Comparison of ENCODE assay signal across 13 cellular contexts in the genomic region with DNA sequence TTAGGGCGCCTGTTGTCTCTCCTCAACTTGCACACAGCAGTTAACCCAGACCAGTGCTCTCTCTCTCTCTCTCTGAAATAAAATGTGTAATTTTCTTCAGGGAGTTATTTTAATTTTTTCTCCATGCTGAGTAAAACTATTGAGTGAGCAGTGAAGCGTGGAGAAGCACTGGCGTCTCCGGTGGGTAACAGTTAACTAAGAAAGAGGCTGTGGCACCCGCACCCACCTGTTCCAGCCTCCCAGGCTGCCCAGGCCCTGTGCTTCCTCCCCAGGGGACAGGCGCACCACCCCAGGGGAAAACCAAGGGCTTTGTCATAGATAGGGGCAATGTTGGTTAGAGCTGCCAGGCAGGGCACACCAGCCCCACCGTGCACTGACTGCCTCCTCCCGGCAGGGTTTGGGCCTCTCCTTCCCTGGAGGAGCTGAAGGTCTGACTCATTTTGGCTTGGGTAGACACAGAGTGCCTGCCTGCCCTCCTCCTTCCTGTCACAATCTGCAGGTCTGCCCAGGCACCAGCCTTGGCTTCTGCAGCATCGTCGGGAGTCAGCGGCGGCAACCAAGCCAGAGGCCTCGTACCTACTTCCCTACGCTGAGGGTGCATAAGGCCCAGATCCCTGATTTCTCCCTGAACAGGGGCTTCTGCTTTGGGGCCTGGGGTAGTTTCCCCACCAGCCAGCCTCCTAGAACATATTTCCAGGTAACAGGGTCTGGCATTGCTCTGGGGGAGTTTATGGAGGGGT. TPM values are rescaled to one million over a fixed set of nuclear protein-coding genes. Genes with fewer than 3 reads are reported as not detected.
DNase-seq lines count a peak whose midpoint lies in the region; ATAC-seq and TF ChIP-seq lines count a peak whose summit lies in the region.
"Had no signal": no experiment of that assay in that cellular context is flagged by ENCODE, and none has a peak within 500 bp of the region (broad histone marks: within the 10 kb centered on the region; RNA-seq: fewer than 3 reads in every experiment).

No MANE protein-coding gene starts in this region.

- no peaks in the 10 kb centered on the region for H3K27me3 ChIP-seq in thoracic aorta (replicated peaks; ENCODE audit: insufficient read depth)

- no peaks in the 10 kb centered on the region for H3K36me3 ChIP-seq in thoracic aorta

- no peak overlapping the region for H3K4me3 ChIP-seq in epithelial cell of esophagus (ENCODE audit: low read length)
- H3K4me3 ChIP-seq in thoracic aorta, result no peak overlapping the region

- H3K4me1 ChIP-seq in thoracic aorta (ENCODE audit: control insufficient read depth in 1 of 2, low read depth in 2 of 2), result peaks cover 0 to 11% of the 10 kb centered on the region in 2 donors

- no peaks in the 10 kb centered on the region for H3K9me3 ChIP-seq in thoracic aorta

- DNase-seq in activated CD4-positive, alpha-beta T cell treated with anti-CD3 and anti-CD28 coated beads for 36 hours, result no peak
- DNase-seq in activated CD4-positive, alpha-beta T cell treated with anti-CD3 and anti-CD28 coated beads, Interleukin-2, amount 50 U/mL, for 1 hour, result no peak
- DNase-seq in NCI-H1092 (lab: John Stamatoyannopoulos, UW), result peak; percentile 61
- DNase-seq in epithelial cell of esophagus (ENCODE audit: low read depth), result peak; percentile 60
- DNase-seq in thoracic aorta (ENCODE audit: low spot score), result no peak
- DNase-seq in superior temporal gyrus (ENCODE audit: extremely low spot score), result no peak
- no peak for DNase-seq in NOMO-1 treated with DMSO at 0.1 percent for 48 hours (lab: John Stamatoyannopoulos, UW; ENCODE audit: unreplicated experiment)
- DNase-seq in ecto neural progenitor cell (ENCODE audit: low spot score), result no peak
- DNase-seq: erythroblast; NCI-H1694 treated with DMSO at 0.1 percent for 48 hours; stimulated activated CD4-positive, alpha-beta T cell treated with anti-CD3 and anti-CD28 coated beads, Interleukin-2, amount 100 ng/mL, for 48 hours had no signal

- TF ChIP-seq CTCF in epithelial cell of esophagus (IDR thresholded peaks at IDR 0.05; ENCODE audit: insufficient read depth, low read depth, low read length, missing control alignments) (no peak), thoracic aorta (IDR thresholded peaks at IDR 0.05) (peak; percentile 9)

- POLR2A ChIA-PET in activated CD4-positive, alpha-beta T cell treated with anti-CD3 and anti-CD28 coated beads for 36 hours (lab: Charles Lee), result no interaction called here

- intact Hi-C loops in activated CD4-positive, alpha-beta T cell treated with anti-CD3 and anti-CD28 coated beads for 36 hours (cut with DNase I, micrococcal nuclease), result no loop called here

- H3K9me3 Mint-ChIP-seq in activated CD4-positive, alpha-beta T cell treated with anti-CD3 and anti-CD28 coated beads for 36 hours (ENCODE audit: low read depth), result peaks cover 3% of the 10 kb centered on the region
- H3K9me3 Mint-ChIP-seq: activated naive CD4-positive, alpha-beta T cell treated with anti-CD3 and anti-CD28 coated beads, Interleukin-2, amount 50 U/mL, for 24 hours had no signal

- H3K4me1 Mint-ChIP-seq in activated CD4-positive, alpha-beta T cell treated with anti-CD3 and anti-CD28 coated beads for 36 hours, result peaks cover 12% of the 10 kb centered on the region

- no peak overlapping the region for H3K27ac Mint-ChIP-seq in activated CD4-positive, alpha-beta T cell treated with anti-CD3 and anti-CD28 coated beads for 36 hours
- H3K27ac Mint-ChIP-seq: activated naive CD4-positive, alpha-beta T cell treated with anti-CD3 and anti-CD28 coated beads, Interleukin-2, amount 50 U/mL, for 24 hours had no signal

- H3K36me3 Mint-ChIP-seq in activated CD4-positive, alpha-beta T cell treated with anti-CD3 and anti-CD28 coated beads for 36 hours (ENCODE audit: low read depth), result no peaks in the 10 kb centered on the region
- H3K36me3 Mint-ChIP-seq: activated naive CD4-positive, alpha-beta T cell treated with anti-CD3 and anti-CD28 coated beads, Interleukin-2, amount 50 U/mL, for 24 hours had no signal

- H3K27me3 Mint-ChIP-seq in activated CD4-positive, alpha-beta T cell treated with anti-CD3 and anti-CD28 coated beads for 36 hours, result peaks cover 68% of the 10 kb centered on the region

- no peak overlapping the region for H3K27ac ChIP-seq in thoracic aorta
- H3K27ac ChIP-seq: C4-2B had no signal

- peak; percentile 52 for ATAC-seq in activated CD4-positive, alpha-beta T cell treated with anti-CD3 and anti-CD28 coated beads for 36 hours
- no peak for ATAC-seq in thoracic aorta (ENCODE audit: insufficient number of reproducible peaks, low FRiP score, low read depth)

- no peak overlapping the region for H3K4me3 Mint-ChIP-seq in activated CD4-positive, alpha-beta T cell treated with anti-CD3 and anti-CD28 coated beads for 36 hours
- H3K4me3 Mint-ChIP-seq: activated naive CD4-positive, alpha-beta T cell treated with anti-CD3 and anti-CD28 coated beads, Interleukin-2, amount 50 U/mL, for 24 hours had no signal

- CTCF ChIA-PET in activated CD4-positive, alpha-beta T cell treated with anti-CD3 and anti-CD28 coated beads for 36 hours (lab: Charles Lee), result no interaction called here

RNA-seq across cellular contexts. Expression of a gene that starts 3.9 kb away (rescaled TPM):
- not detected for total RNA-seq in activated CD4-positive, alpha-beta T cell treated with anti-CD3 and anti-CD28 coated beads for 36 hours
- 1 to 10 TPM in 1 of 2 donors, not detected in 1; 1.8 TPM for total RNA-seq in thoracic aorta

RNA-seq across cellular contexts. Expression of a gene that starts 8.6 kb away (rescaled TPM):
- not detected for total RNA-seq in activated CD4-positive, alpha-beta T cell treated with anti-CD3 and anti-CD28 coated beads for 36 hours
- not detected for total RNA-seq in thoracic aorta

RNA-seq across cellular contexts. Expression of a gene that starts 16.8 kb away (rescaled TPM):
- total RNA-seq in activated CD4-positive, alpha-beta T cell treated with anti-CD3 and anti-CD28 coated beads for 36 hours, result not detected
- 1 to 10 TPM in 1 of 2 donors, not detected in 1; 1.2 TPM for total RNA-seq in thoracic aorta

RNA-seq across cellular contexts. Expression of a gene that starts 28.0 kb away (rescaled TPM):
- total RNA-seq in activated CD4-positive, alpha-beta T cell treated with anti-CD3 and anti-CD28 coated beads for 36 hours, result not detected
- not detected for total RNA-seq in thoracic aorta

RNA-seq across cellular contexts. Expression of a gene that starts 36.8 kb away (rescaled TPM):
- total RNA-seq in activated CD4-positive, alpha-beta T cell treated with anti-CD3 and anti-CD28 coated beads for 36 hours, result not detected
- total RNA-seq in thoracic aorta, result not detected

Comparison
In these comparisons a context has a peak if more than half of its experiments do, and no peak if none do; other contexts are left out.
1. DNase-seq: peak in NCI-H1092 (single experiment) and epithelial cell of esophagus (single experiment); none in activated CD4-positive, alpha-beta T cell treated with anti-CD3 and anti-CD28 coated beads for 36 hours (single experiment), activated CD4-positive, alpha-beta T cell treated with anti-CD3 and anti-CD28 coated beads, Interleukin-2, amount 50 U/mL, for 1 hour (single experiment), thoracic aorta (single experiment), superior temporal gyrus (single experiment), NOMO-1 treated with DMSO at 0.1 percent for 48 hours (single experiment) and ecto neural progenitor cell (single experiment).